In the genomic region with DNA sequence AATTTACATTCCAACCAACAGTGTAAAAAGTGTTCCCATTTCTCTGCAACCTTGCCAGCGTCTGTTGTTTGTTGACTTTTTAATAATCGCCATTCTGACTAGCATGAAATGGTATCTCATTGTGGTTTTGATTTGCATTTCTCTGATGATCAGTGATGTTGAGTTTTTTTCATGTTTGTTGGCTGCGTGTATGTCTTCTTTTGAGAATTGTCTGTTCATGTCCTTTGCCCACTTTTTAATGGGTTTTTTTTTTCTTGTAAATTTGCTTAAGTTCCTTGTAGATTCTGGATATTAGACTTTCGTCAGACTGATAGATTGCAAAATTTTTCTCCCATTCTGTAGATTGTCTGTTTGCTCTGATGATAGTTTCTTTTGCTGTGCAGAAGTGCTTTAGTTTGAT, we compare ENCODE assay signal across 3 cellular contexts. TPM values are rescaled to one million over a fixed set of nuclear protein-coding genes. Genes with fewer than 3 reads are reported as not detected.
"Had no signal": no experiment of that assay in that cellular context is flagged by ENCODE, and none has a peak within 500 bp of the region (broad histone marks: within the 10 kb centered on the region; RNA-seq: fewer than 3 reads in every experiment).

No MANE protein-coding gene starts in this region.

RNA-seq across cellular contexts. Expression of a gene that starts 32.0 kb away (rescaled TPM):
- total RNA-seq: HT-29, IMR-90 had no signal
- polyA plus RNA-seq: IgD-negative memory B cell had no signal
